In the genomic region with DNA sequence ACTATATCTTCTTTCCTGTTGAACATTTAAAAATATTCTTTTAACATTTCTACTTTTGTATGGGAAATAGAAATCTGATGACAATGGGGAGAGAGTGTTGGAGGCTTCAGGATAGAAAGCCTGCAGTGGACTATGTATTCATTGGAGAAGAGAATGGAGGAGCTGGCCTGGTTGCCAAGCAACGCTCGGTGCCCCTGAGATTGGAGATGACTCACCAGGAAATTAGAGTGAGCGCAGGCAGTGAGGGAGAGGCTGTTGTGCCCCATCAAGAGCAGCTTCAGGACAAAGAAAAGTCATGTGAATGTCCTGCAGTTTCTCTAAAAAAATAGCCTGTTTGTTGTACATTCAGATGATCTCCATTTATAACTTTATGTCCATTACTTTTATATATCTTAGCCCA, we compare ENCODE assay signal across 17 cellular contexts. TPM values are rescaled to one million over a fixed set of nuclear protein-coding genes. Genes with fewer than 3 reads are reported as not detected.
A peak's percentile ranks its signal among the peaks of the same experiment; 100 is the strongest.
DNase-seq lines count a peak whose midpoint lies in the region; ATAC-seq, FAIRE-seq and TF ChIP-seq lines count a peak whose summit lies in the region.
"Had no signal": no experiment of that assay in that cellular context is flagged by ENCODE, and none has a peak within 500 bp of the region (broad histone marks: within the 10 kb centered on the region; RNA-seq: fewer than 3 reads in every experiment).

No MANE protein-coding gene starts in this region.

- no peaks in the 10 kb centered on the region for H3K27me3 ChIP-seq in HepG2 (ENCODE audit: control insufficient read depth in 1 of 2, insufficient read depth in 2 of 2, low read length in 2 of 2)
- no peaks in the 10 kb centered on the region for H3K27me3 ChIP-seq in right lobe of liver
- H3K27me3 ChIP-seq: neutrophil, SJSA1, stomach had no signal

- FAIRE-seq in HepG2 (lab: Jason Lieb, UNC), result no peak

- BruUV-seq in HepG2 (replicated peaks; lab: Mats Ljungman, UMichigan), result no TSS peak

- no peak overlapping the region for H3K4me3 Mint-ChIP-seq in T-helper 2 cell treated with Interferon-gamma antibody and Interleukin-4, amounts not matched to agents 5 μg/mL and 100 μg/mL, for 36 hours
- H3K4me3 Mint-ChIP-seq: activated T-cell treated with anti-CD3 and anti-CD28 coated beads, Interleukin-2, amount 50 U/mL, for 4 hours had no signal

- no peaks in the 10 kb centered on the region for H3K79me2 ChIP-seq in HepG2 (ENCODE audit: insufficient read depth, low read length)

- H4K20me1 ChIP-seq in HepG2 (ENCODE audit: insufficient read depth, low read length), result no peaks in the 10 kb centered on the region

- CTCF ChIA-PET in HepG2 (lab: Yijun Ruan, JAX; ENCODE audit: low intra/inter-chr PET ratio, low total read pairs), result no interaction called here

- H3K36me3 ChIP-seq in HepG2 (replicated peaks in 1 of 2; ENCODE audit: control insufficient read depth in 1 of 2, insufficient read depth in 2 of 2, low read length in 2 of 2) (no peaks in the 10 kb centered on the region), right lobe of liver (no peaks in the 10 kb centered on the region)
- H3K36me3 ChIP-seq: neutrophil, SJSA1, stomach had no signal

- no peak overlapping the region for H3K9ac ChIP-seq in HepG2 (ENCODE audit: insufficient read depth, low read depth, low read length)

- TF ChIP-seq EP300 in HepG2 (IDR thresholded peaks at IDR 0.05; ENCODE audit: low read depth in 2 of 2, low read length in 2 of 2) (no peak), HepG2 (CRISPR knock-in tag; IDR thresholded peaks at IDR 0.05; ENCODE audit: borderline replicate concordance) (no peak)

- intact Hi-C loops in HepG2 (cut with micrococcal nuclease; ENCODE audit: unreplicated experiment), result no loop called here
- intact Hi-C loops in right lobe of liver (cut with DNase I), result no loop called here

- peak; percentile 12 for DNase-seq in HepG2 (ENCODE audit: low spot score)
- no peak for DNase-seq in right lobe of liver
- DNase-seq in amygdala (lab: John Stamatoyannopoulos, UW), result peak in 48 of 56 donors; percentile 5 to 86 (median 52)
- DNase-seq in lung microvascular endothelial cell (ENCODE audit: low read depth in 2 of 2), result peak; percentile 2 to 41
- DNase-seq in activated effector memory CD4-positive, alpha-beta T cell treated with Interleukin-2 at 50 U/mL for 16 hours, result no peak
- no peak for DNase-seq in T-helper 2 cell treated with Interferon-gamma antibody and Interleukin-4, amounts not matched to agents 5 μg/mL and 100 μg/mL, for 36 hours (ENCODE audit: low spot score)
- no peak for DNase-seq in stimulated activated CD4-positive, alpha-beta T cell treated with anti-CD3 and anti-CD28 coated beads, Interleukin-2, amount 100 ng/mL, for 48 hours
- DNase-seq in cerebellar cortex (ENCODE audit: low spot score), result no peak
- DNase-seq: activated CD4-positive, alpha-beta T cell treated with anti-CD3 and anti-CD28 coated beads, Interleukin-2, amount 50 U/mL, for 1 hour; activated T-cell treated with anti-CD3 and anti-CD28 coated beads, Interleukin-2, amount 50 U/mL, for 4 hours; GOT3; mesenchymal stem cell; NK-92 treated with Interleukin-12 subunit alpha and Interleukin-12 subunit beta, amount 100 ng/mL, for 24 hours; stomach had no signal

- no peaks in the 10 kb centered on the region for H3K36me3 Mint-ChIP-seq in T-helper 2 cell treated with Interferon-gamma antibody and Interleukin-4, amounts not matched to agents 5 μg/mL and 100 μg/mL, for 36 hours (ENCODE audit: low read depth)

- POLR2A ChIA-PET in HepG2 (lab: Yijun Ruan, JAX), result no interaction called here

- H2AFZ ChIP-seq in HepG2 (ENCODE audit: low read length), result no peak overlapping the region

- no peaks in the 10 kb centered on the region; the same call in 1 of the 2 replicates for H3K9me3 ChIP-seq in HepG2 (ENCODE audit: low read length)
- H3K9me3 ChIP-seq in right lobe of liver, result no peaks in the 10 kb centered on the region
- H3K9me3 ChIP-seq: neutrophil had no signal

- no peaks in the 10 kb centered on the region for H3K4me1 Mint-ChIP-seq in T-helper 2 cell treated with Interferon-gamma antibody and Interleukin-4, amounts not matched to agents 5 μg/mL and 100 μg/mL, for 36 hours (ENCODE audit: low read depth)

- 3% methylated on average over 3 of the region's 3 CpGs for WGBS in HepG2 (ENCODE audit: low lambda C conversion rate)
- 22% methylated on average over 3 of the region's 3 CpGs for WGBS in right lobe of liver (ENCODE audit: insufficient coverage, low coverage, low lambda C conversion rate, missing lambda C conversion rate)

- no peak for TF ChIP-seq POLR2A in HepG2 (IDR thresholded peaks at IDR 0.05; ENCODE audit: insufficient read depth in 1 of 2, low read depth in 2 of 2, low read length in 2 of 2)
- no peak for TF ChIP-seq POLR2A in right lobe of liver (IDR thresholded peaks at IDR 0.05)

- H3K9me3 Mint-ChIP-seq in T-helper 2 cell treated with Interferon-gamma antibody and Interleukin-4, amounts not matched to agents 5 μg/mL and 100 μg/mL, for 36 hours, result peaks cover 54% of the 10 kb centered on the region

- H3K4me1 ChIP-seq in HepG2 (ENCODE audit: insufficient read depth, low read length) (no peaks in the 10 kb centered on the region), right lobe of liver (no peaks in the 10 kb centered on the region)
- H3K4me1 ChIP-seq: SJSA1, stomach had no signal

- in situ Hi-C loops in HepG2 (cut with HindIII; ENCODE audit: extremely low pct_ligation_motif_present, low pct_unique_long_range_greater_than_20kb), result no loop called here

- TF ChIP-seq RAD21 in HepG2 (CRISPR knock-in tag; IDR thresholded peaks at IDR 0.05), result no peak

- H3K4me2 ChIP-seq in HepG2 (ENCODE audit: low read depth, low read length), result no peak overlapping the region

- ATAC-seq in HepG2, result no peak
- no peak for ATAC-seq in right lobe of liver
- ATAC-seq: activated T-cell treated with anti-CD3 and anti-CD28 coated beads, Interleukin-2, amount 50 U/mL, for 4 hours had no signal

- H3K27ac ChIP-seq in HepG2 (ENCODE audit: extremely low read length, insufficient read depth, low read length) (no peak overlapping the region), right lobe of liver (no peak overlapping the region)
- H3K27ac ChIP-seq: neutrophil, SJSA1, stomach had no signal

- no peaks in the 10 kb centered on the region for H3K27me3 Mint-ChIP-seq in T-helper 2 cell treated with Interferon-gamma antibody and Interleukin-4, amounts not matched to agents 5 μg/mL and 100 μg/mL, for 36 hours (ENCODE audit: low read depth)

- H3K4me3 ChIP-seq in HepG2 (replicated peaks in 1 of 3; ENCODE audit: insufficient read depth in 1 of 3, low read depth in 2 of 3, low read length in 3 of 3), result no peak overlapping the region
- H3K4me3 ChIP-seq in right lobe of liver, result no peak overlapping the region
- H3K4me3 ChIP-seq: SJSA1, stomach had no signal

- TF ChIP-seq CTCF in HepG2 (CRISPR knock-in tag; IDR thresholded peaks at IDR 0.05) (no peak), right lobe of liver (IDR thresholded peaks at IDR 0.05) (no peak)

- no peak overlapping the region for H3K27ac Mint-ChIP-seq in T-helper 2 cell treated with Interferon-gamma antibody and Interleukin-4, amounts not matched to agents 5 μg/mL and 100 μg/mL, for 36 hours

TF ChIP-seq in HepG2, 621 proteins besides CTCF, POLR2A, EP300 and RAD21:
- TF ChIP-seq SIX1 (CRISPR knock-in tag; IDR thresholded peaks at IDR 0.05; ENCODE audit: borderline replicate concordance) (no peak), KLF16 (CRISPR knock-in tag; IDR thresholded peaks at IDR 0.05) (no peak), FOSL2 (CRISPR knock-in tag; IDR thresholded peaks at IDR 0.05) (peak; percentile 80)
- TF ChIP-seq, protein P1, sequence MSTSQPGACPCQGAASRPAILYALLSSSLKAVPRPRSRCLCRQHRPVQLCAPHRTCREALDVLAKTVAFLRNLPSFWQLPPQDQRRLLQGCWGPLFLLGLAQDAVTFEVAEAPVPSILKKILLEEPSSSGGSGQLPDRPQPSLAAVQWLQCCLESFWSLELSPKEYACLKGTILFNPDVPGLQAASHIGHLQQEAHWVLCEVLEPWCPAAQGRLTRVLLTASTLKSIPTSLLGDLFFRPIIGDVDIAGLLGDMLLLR (CRISPR knock-in tag; IDR thresholded peaks at IDR 0.05), result no peak

RNA-seq across cellular contexts. Expression of a gene that starts 48.7 kb away (rescaled TPM):
- total RNA-seq in HepG2 (2016; rRNA removed; fragmentation: Illumina TruSeq; extraction: Trizol) (not detected in 2 replicates), right lobe of liver (1 to 10 TPM in 1 of 6 experiments, under 1 TPM in 5; 0.15 to 1.3 (median 0.53) TPM), lung microvascular endothelial cell (under 0.01 and 0.99 TPM in 2 replicates)
- not detected in 2 replicates for total RNA-seq in HepG2 (2016; cell fraction: cytosol; rRNA removed; fragmentation: Illumina TruSeq; extraction: Trizol; ENCODE audit: low read depth)
- total RNA-seq in HepG2 (2016; cell fraction: insoluble cytoplasmic fraction; rRNA removed; fragmentation: Illumina TruSeq; extraction: Trizol), result not detected in 2 replicates
- not detected in 2 replicates for total RNA-seq in HepG2 (2016; cell fraction: membrane; rRNA removed; fragmentation: Illumina TruSeq; extraction: Trizol)
- not detected in 2 replicates for total RNA-seq in HepG2 (2016; cell fraction: nucleus; rRNA removed; fragmentation: Illumina TruSeq; extraction: Trizol)
- not detected in 2 replicates for polyA plus RNA-seq in HepG2 (2011; rRNA removed)
- polyA plus RNA-seq in HepG2 (2011; cell fraction: cytosol; rRNA removed), result not detected in 2 replicates
- polyA plus RNA-seq in HepG2 (2011; cell fraction: nucleus; rRNA removed), result not detected in 2 replicates
- not detected in 2 replicates for polyA plus RNA-seq in HepG2 (2012)
- polyA plus RNA-seq in HepG2 (2016; cell fraction: cytosol; fragmentation: Illumina TruSeq; extraction: Trizol; ENCODE audit: low read depth), result not detected in 2 replicates
- polyA plus RNA-seq in HepG2 (2016; cell fraction: insoluble cytoplasmic fraction; fragmentation: Illumina TruSeq; extraction: Trizol; ENCODE audit: low read depth), result not detected in 2 replicates
- not detected in 2 replicates for polyA plus RNA-seq in HepG2 (2016; cell fraction: membrane; fragmentation: Illumina TruSeq; extraction: Trizol; ENCODE audit: low read depth)
- not detected in 2 replicates for polyA plus RNA-seq in HepG2 (2016; cell fraction: nucleus; fragmentation: Illumina TruSeq; extraction: Trizol; ENCODE audit: insufficient read depth, low read depth)
- not detected in 2 replicates for polyA minus RNA-seq in HepG2 (2011; rRNA and poly(A)+ RNA removed; ENCODE audit: low replicate concordance)
- not detected in 2 replicates for polyA minus RNA-seq in HepG2 (2011; cell fraction: cytosol; rRNA and poly(A)+ RNA removed)
- not detected in 2 replicates for polyA minus RNA-seq in HepG2 (2011; cell fraction: nucleus; rRNA and poly(A)+ RNA removed)
- total RNA-seq: SJSA1 had no signal
- polyA plus RNA-seq: fibroblast of lung had no signal

Comparison
In these comparisons a context has a peak if more than half of its experiments do, and no peak if none do; other contexts are left out.
1. DNase-seq: peak in HepG2 (single experiment), amygdala (48 of 56) and lung microvascular endothelial cell (2 of 2); none in right lobe of liver (0 of 3), activated effector memory CD4-positive, alpha-beta T cell treated with Interleukin-2 at 50 U/mL for 16 hours (single experiment), T-helper 2 cell treated with Interferon-gamma antibody and Interleukin-4, amounts not matched to agents 5 μg/mL and 100 μg/mL, for 36 hours (single experiment), stimulated activated CD4-positive, alpha-beta T cell treated with anti-CD3 and anti-CD28 coated beads, Interleukin-2, amount 100 ng/mL, for 48 hours (0 of 2) and cerebellar cortex (single experiment).